ENCODE assay signal across 7 cellular contexts in the genomic region with DNA sequence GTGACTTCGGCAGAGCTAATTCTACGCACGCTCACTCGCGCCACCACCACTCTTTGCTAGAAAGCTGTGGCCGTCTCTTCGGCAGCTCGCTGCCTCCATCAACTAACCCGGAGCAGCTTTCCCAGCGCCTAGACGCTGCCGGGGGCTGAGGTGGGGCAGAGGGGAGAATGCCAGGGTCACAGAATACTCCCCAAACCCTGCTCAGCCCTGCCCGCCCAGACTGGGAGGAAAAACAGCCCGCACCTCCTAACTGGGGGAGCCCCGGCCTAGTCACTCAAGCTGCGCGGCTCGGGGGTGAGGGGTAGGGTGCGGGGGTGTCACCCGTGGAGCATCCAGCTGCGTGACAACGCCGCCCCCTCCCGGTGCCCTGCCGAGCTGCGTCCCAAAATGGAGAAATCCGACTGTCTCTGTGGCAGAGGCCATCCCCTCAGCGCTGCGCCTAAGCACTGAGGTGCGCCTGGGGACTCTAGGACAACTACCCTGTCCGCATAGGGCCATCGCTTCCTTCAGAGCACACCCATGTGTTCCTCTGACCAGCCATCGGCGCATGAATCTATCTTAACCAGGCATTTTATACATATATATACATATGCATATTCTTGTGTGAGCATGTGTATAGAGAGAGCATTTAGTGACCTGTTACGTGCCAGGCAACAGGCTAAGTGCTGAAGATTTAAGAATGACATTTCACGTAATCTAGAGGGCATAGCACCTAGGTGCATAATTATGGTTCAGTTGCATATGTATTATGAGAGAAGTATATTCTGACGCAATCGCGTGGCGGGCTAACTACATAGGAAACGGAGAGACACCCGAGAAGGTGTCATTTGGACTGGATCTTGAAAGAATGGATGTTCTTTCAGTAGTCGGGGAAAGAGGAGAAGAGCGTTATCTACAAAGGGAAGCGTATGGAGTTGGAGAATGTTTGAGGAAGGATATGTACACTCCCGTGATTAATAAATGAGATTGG. TPM values are rescaled to one million over a fixed set of nuclear protein-coding genes. Genes with fewer than 3 reads are reported as not detected.
A peak's percentile ranks its signal among the peaks of the same experiment; 100 is the strongest.
DNase-seq lines count a peak whose midpoint lies in the region; ATAC-seq lines count a peak whose summit lies in the region.

No MANE protein-coding gene starts in this region.

- H3K27ac Mint-ChIP-seq in memory B cell: peak overlapping the region; percentile 91

- H3K36me3 ChIP-seq in ectodermal cell (ENCODE audit: control insufficient read depth, insufficient read depth, low read length): no peaks in the 10 kb centered on the region

- H3K27ac ChIP-seq in ectodermal cell (ENCODE audit: insufficient read depth, low read depth, low read length, poor library complexity, severe bottlenecking): no peak overlapping the region

- DNase-seq in NCI-H524 treated with DMSO at 0.1 percent for 48 hours (lab: John Stamatoyannopoulos, UW) (peak; percentile 26), memory B cell (ENCODE audit: low spot score in 2 of 2) (peak; percentile 80 to 82)
- DNase-seq in activated CD8-positive, alpha-beta memory T cell treated with anti-CD3 and anti-CD28 coated beads for 1 hour (ENCODE audit: extremely low read depth in 1 of 2, low read depth in 1 of 2): peak; percentile 73 to 75
- DNase-seq in stimulated activated CD8-positive, alpha-beta memory T cell treated with anti-CD3 and anti-CD28 coated beads, Interleukin-12 subunit alpha, Interleukin-12 subunit beta, amount 100 ng/mL, for 1 hour (ENCODE audit: low read depth): peak; percentile 75

- H3K4me1 Mint-ChIP-seq in memory B cell: peaks cover 30% of the 10 kb centered on the region

- peak overlapping the region; percentile 77 for H3K4me3 ChIP-seq in ectodermal cell (ENCODE audit: insufficient read depth, low read depth, low read length)

- no peaks in the 10 kb centered on the region for H3K4me1 ChIP-seq in ectodermal cell (ENCODE audit: control insufficient read depth, insufficient read depth, low read length)

- H3K36me3 Mint-ChIP-seq in memory B cell: peaks cover 2% of the 10 kb centered on the region

- H3K27me3 Mint-ChIP-seq in memory B cell: peaks cover 6% of the 10 kb centered on the region

- H3K9me3 Mint-ChIP-seq in memory B cell: no peaks in the 10 kb centered on the region

- peak overlapping the region; percentile 96 for H3K4me3 Mint-ChIP-seq in memory B cell

- whole genome bisulfite sequencing in ectodermal cell, 2 experiments: 31% methylated on average over 44 to 46 of the region's 46 CpGs

- peaks cover 42% of the 10 kb centered on the region for H3K27me3 ChIP-seq in ectodermal cell (ENCODE audit: control insufficient read depth, insufficient read depth, low read length, poor library complexity, severe bottlenecking)

- H3K9me3 ChIP-seq in ectodermal cell (ENCODE audit: control insufficient read depth, low read length): no peaks in the 10 kb centered on the region

- ATAC-seq in GM18867 (IDR thresholded peaks at IDR 0.05; ENCODE audit: unreplicated experiment): peak; percentile 44
- ATAC-seq in HG03045 (IDR thresholded peaks at IDR 0.05; ENCODE audit: unreplicated experiment): peak; percentile 37
- ATAC-seq in memory B cell (ENCODE audit: low read depth): peak; percentile 64

RNA-seq across cellular contexts. Expression of a gene that starts 1.5 kb away (rescaled TPM):
- polyA plus RNA-seq in ectodermal cell (2013, experiment 1 of 4): 6.6 TPM
- polyA plus RNA-seq in ectodermal cell (2013, experiment 2 of 4): 7.9 TPM
- polyA plus RNA-seq in ectodermal cell (2013, experiment 3 of 4): 6.1 TPM
- 7.6 TPM for polyA plus RNA-seq in ectodermal cell (2013, experiment 4 of 4)

Comparison
In these comparisons a context has a peak if more than half of its experiments do, and no peak if none do; other contexts are left out.
1. DNase-seq: peak in every context shown above with its lines; median percentile 81 in memory B cell; 75 in stimulated activated CD8-positive, alpha-beta memory T cell treated with anti-CD3 and anti-CD28 coated beads, Interleukin-12 subunit alpha, Interleukin-12 subunit beta, amount 100 ng/mL, for 1 hour; 74 in activated CD8-positive, alpha-beta memory T cell treated with anti-CD3 and anti-CD28 coated beads for 1 hour; 26 in NCI-H524 treated with DMSO at 0.1 percent for 48 hours.